ENCODE assay signal across 1 cellular context in genomic region chr15:101501703-101502373, GRCh38.
A peak's percentile ranks its signal among the peaks of the same experiment; 100 is the strongest.
TF ChIP-seq lines count a peak whose summit lies in the region.

No MANE protein-coding gene starts in this region.

TF ChIP-seq in HepG2, 621 proteins besides CTCF, POLR2A, EP300 and RAD21 (continued from another document and continues in another):
- TF ChIP-seq, protein P1, sequence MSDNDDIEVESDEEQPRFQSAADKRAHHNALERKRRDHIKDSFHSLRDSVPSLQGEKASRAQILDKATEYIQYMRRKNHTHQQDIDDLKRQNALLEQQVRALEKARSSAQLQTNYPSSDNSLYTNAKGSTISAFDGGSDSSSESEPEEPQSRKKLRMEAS (IDR thresholded peaks at IDR 0.05): no peak; the same call in 1 of the 2 replicates
- no peak for TF ChIP-seq AKAP8 (CRISPR knock-in tag; IDR thresholded peaks at IDR 0.05)
- TF ChIP-seq REPIN1 (CRISPR knock-in tag; IDR thresholded peaks at IDR 0.05; ENCODE audit: borderline replicate concordance, low read depth): peak; percentile 63; the same call in 1 of the 2 replicates
- no peak for TF ChIP-seq FOXK1 (CRISPR knock-in tag; IDR thresholded peaks at IDR 0.05; ENCODE audit: borderline replicate concordance, low read depth)
- no peak for TF ChIP-seq RARA (CRISPR knock-in tag; IDR thresholded peaks at IDR 0.05)
- TF ChIP-seq, protein P2, sequence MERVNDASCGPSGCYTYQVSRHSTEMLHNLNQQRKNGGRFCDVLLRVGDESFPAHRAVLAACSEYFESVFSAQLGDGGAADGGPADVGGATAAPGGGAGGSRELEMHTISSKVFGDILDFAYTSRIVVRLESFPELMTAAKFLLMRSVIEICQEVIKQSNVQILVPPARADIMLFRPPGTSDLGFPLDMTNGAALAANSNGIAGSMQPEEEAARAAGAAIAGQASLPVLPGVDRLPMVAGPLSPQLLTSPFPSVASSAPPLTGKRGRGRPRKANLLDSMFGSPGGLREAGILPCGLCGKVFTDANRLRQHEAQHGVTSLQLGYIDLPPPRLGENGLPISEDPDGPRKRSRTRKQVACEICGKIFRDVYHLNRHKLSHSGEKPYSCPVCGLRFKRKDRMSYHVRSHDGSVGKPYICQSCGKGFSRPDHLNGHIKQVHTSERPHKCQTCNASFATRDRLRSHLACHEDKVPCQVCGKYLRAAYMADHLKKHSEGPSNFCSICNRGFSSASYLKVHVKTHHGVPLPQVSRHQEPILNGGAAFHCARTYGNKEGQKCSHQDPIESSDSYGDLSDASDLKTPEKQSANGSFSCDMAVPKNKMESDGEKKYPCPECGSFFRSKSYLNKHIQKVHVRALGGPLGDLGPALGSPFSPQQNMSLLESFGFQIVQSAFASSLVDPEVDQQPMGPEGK (CRISPR knock-in tag; IDR thresholded peaks at IDR 0.05): peak; percentile 81
- no peak for TF ChIP-seq NR2F6 (IDR thresholded peaks at IDR 0.05)
- no peak; the same call in 1 of the 2 replicates for TF ChIP-seq NR2F6 (CRISPR knock-in tag; IDR thresholded peaks at IDR 0.05)
- no peak for TF ChIP-seq ZNF317 (CRISPR knock-in tag; IDR thresholded peaks at IDR 0.05)
- TF ChIP-seq TARDBP (CRISPR knock-in tag; IDR thresholded peaks at IDR 0.05): no peak; the same call in 1 of the 2 replicates
- 0 out of 2 replicates have a peak, but pooled peaks have one; percentile 51 for TF ChIP-seq KAT7 (CRISPR knock-in tag; IDR thresholded peaks at IDR 0.05; ENCODE audit: borderline replicate concordance)
- TF ChIP-seq MTA3 (CRISPR knock-in tag; IDR thresholded peaks at IDR 0.05): no peak
- TF ChIP-seq ZNF512B (CRISPR knock-in tag; IDR thresholded peaks at IDR 0.05; ENCODE audit: borderline replicate concordance): 0 out of 2 replicates have a peak, but pooled peaks have one; percentile 5
- peak; percentile 32; the same call in 1 of the 2 replicates for TF ChIP-seq KMT2A (CRISPR knock-in tag; IDR thresholded peaks at IDR 0.05)
- TF ChIP-seq ZNF674 (CRISPR knock-in tag; IDR thresholded peaks at IDR 0.05; ENCODE audit: low read depth): no peak
- TF ChIP-seq NFYB (CRISPR knock-in tag; IDR thresholded peaks at IDR 0.05): no peak
- TF ChIP-seq, protein P3, sequence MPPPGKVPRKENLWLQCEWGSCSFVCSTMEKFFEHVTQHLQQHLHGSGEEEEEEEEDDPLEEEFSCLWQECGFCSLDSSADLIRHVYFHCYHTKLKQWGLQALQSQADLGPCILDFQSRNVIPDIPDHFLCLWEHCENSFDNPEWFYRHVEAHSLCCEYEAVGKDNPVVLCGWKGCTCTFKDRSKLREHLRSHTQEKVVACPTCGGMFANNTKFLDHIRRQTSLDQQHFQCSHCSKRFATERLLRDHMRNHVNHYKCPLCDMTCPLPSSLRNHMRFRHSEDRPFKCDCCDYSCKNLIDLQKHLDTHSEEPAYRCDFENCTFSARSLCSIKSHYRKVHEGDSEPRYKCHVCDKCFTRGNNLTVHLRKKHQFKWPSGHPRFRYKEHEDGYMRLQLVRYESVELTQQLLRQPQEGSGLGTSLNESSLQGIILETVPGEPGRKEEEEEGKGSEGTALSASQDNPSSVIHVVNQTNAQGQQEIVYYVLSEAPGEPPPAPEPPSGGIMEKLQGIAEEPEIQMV (CRISPR knock-in tag; IDR thresholded peaks at IDR 0.05; ENCODE audit: low read depth): 0 out of 2 replicates have a peak, but pooled peaks have one; percentile 40
- no peak for TF ChIP-seq HMG20B (CRISPR knock-in tag; conservative IDR thresholded peaks at IDR 0.05)
- peak; percentile 63; the same call in 1 of the 2 replicates for TF ChIP-seq SALL2 (CRISPR knock-in tag; IDR thresholded peaks at IDR 0.05)
- TF ChIP-seq, protein P4, sequence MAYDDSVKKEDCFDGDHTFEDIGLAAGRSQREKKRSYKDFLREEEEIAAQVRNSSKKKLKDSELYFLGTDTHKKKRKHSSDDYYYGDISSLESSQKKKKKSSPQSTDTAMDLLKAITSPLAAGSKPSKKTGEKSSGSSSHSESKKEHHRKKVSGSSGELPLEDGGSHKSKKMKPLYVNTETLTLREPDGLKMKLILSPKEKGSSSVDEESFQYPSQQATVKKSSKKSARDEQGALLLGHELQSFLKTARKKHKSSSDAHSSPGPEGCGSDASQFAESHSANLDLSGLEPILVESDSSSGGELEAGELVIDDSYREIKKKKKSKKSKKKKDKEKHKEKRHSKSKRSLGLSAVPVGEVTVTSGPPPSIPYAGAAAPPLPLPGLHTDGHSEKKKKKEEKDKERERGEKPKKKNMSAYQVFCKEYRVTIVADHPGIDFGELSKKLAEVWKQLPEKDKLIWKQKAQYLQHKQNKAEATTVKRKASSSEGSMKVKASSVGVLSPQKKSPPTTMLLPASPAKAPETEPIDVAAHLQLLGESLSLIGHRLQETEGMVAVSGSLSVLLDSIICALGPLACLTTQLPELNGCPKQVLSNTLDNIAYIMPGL (CRISPR knock-in tag; IDR thresholded peaks at IDR 0.05; ENCODE audit: borderline replicate concordance in 1 of 2, low read depth in 1 of 2): peak; percentile 77 to 86; a peak in 3 of 4 replicates
- TF ChIP-seq, protein P5, sequence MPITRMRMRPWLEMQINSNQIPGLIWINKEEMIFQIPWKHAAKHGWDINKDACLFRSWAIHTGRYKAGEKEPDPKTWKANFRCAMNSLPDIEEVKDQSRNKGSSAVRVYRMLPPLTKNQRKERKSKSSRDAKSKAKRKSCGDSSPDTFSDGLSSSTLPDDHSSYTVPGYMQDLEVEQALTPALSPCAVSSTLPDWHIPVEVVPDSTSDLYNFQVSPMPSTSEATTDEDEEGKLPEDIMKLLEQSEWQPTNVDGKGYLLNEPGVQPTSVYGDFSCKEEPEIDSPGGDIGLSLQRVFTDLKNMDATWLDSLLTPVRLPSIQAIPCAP (CRISPR knock-in tag; IDR thresholded peaks at IDR 0.05; ENCODE audit: low read depth): no peak
- no peak for TF ChIP-seq ZNF747 (CRISPR knock-in tag; IDR thresholded peaks at IDR 0.05; ENCODE audit: borderline replicate concordance)
- TF ChIP-seq HNF4G (IDR thresholded peaks at IDR 0.05; ENCODE audit: borderline replicate concordance, low read depth, low read length): no peak
- TF ChIP-seq HNF4G (CRISPR knock-in tag; IDR thresholded peaks at IDR 0.05; ENCODE audit: borderline replicate concordance, low read depth): no peak
- TF ChIP-seq MED1 (CRISPR knock-in tag; IDR thresholded peaks at IDR 0.05): peak; percentile 29; the same call in 1 of the 2 replicates
- TF ChIP-seq MYPOP (CRISPR knock-in tag; IDR thresholded peaks at IDR 0.05): no peak
- no peak for TF ChIP-seq PPARG (CRISPR knock-in tag; conservative IDR thresholded peaks at IDR 0.05)
- TF ChIP-seq CENPX (CRISPR knock-in tag; IDR thresholded peaks at IDR 0.05): no peak
- no peak for TF ChIP-seq TMF1 (CRISPR knock-in tag; IDR thresholded peaks at IDR 0.05; ENCODE audit: low read depth)
- TF ChIP-seq PRDM15 (CRISPR knock-in tag; IDR thresholded peaks at IDR 0.05): no peak
- 0 out of 2 replicates have a peak, but pooled peaks have one; percentile 57 for TF ChIP-seq ZNF556 (CRISPR knock-in tag; IDR thresholded peaks at IDR 0.05; ENCODE audit: borderline replicate concordance)
- TF ChIP-seq SOX6 (IDR thresholded peaks at IDR 0.05): no peak
- no peak; the same call in 1 of the 2 replicates for TF ChIP-seq SOX6 (CRISPR knock-in tag; IDR thresholded peaks at IDR 0.05)
- no peak for TF ChIP-seq RARG (CRISPR knock-in tag; IDR thresholded peaks at IDR 0.05; ENCODE audit: low read depth)
- no peak for TF ChIP-seq KDM1A (CRISPR knock-in tag; IDR thresholded peaks at IDR 0.05)
- no peak for TF ChIP-seq LCORL (IDR thresholded peaks at IDR 0.05)
- TF ChIP-seq LCORL (CRISPR knock-in tag; IDR thresholded peaks at IDR 0.05): 0 out of 2 replicates have a peak, but pooled peaks have one; percentile 27
- TF ChIP-seq XBP1 (CRISPR knock-in tag; IDR thresholded peaks at IDR 0.05): no peak
- TF ChIP-seq RXRA (CRISPR knock-in tag; IDR thresholded peaks at IDR 0.05): peak; percentile 56; the same call in 1 of the 2 replicates
- no peak for TF ChIP-seq KDM3A (CRISPR knock-in tag; IDR thresholded peaks at IDR 0.05; ENCODE audit: low read depth)
- TF ChIP-seq FLYWCH1 (CRISPR knock-in tag; IDR thresholded peaks at IDR 0.05): no peak
- TF ChIP-seq ZFP82 (CRISPR knock-in tag; IDR thresholded peaks at IDR 0.05; ENCODE audit: borderline replicate concordance): no peak
- TF ChIP-seq IKZF4 (CRISPR knock-in tag; IDR thresholded peaks at IDR 0.05; ENCODE audit: borderline replicate concordance, low read depth, not compliant biosample characterization): no peak
- TF ChIP-seq ERF (CRISPR knock-in tag; IDR thresholded peaks at IDR 0.05): peak; percentile 57
- 0 out of 2 replicates have a peak, but pooled peaks have one; percentile 33 for TF ChIP-seq ZNF160 (CRISPR knock-in tag; IDR thresholded peaks at IDR 0.05)
- no peak for TF ChIP-seq ZNF256 (CRISPR knock-in tag; conservative IDR thresholded peaks at IDR 0.05)
- TF ChIP-seq HNF1B (CRISPR knock-in tag; IDR thresholded peaks at IDR 0.05): 0 out of 2 replicates have a peak, but pooled peaks have one; percentile 21
- TF ChIP-seq SP1 (IDR thresholded peaks at IDR 0.05): no peak
- TF ChIP-seq SP1 (CRISPR knock-in tag; IDR thresholded peaks at IDR 0.05): no peak
- TF ChIP-seq ZNF549 (CRISPR knock-in tag; IDR thresholded peaks at IDR 0.05): no peak
- peak; percentile 72 for TF ChIP-seq ZBTB38 (CRISPR knock-in tag; IDR thresholded peaks at IDR 0.05)
- TF ChIP-seq MYNN (CRISPR knock-in tag; IDR thresholded peaks at IDR 0.05; ENCODE audit: low read depth): no peak
- TF ChIP-seq SYNCRIP (IDR thresholded peaks at IDR 0.05; ENCODE audit: insufficient read depth, low read depth, low read length): no peak
- TF ChIP-seq ZNF264 (CRISPR knock-in tag; IDR thresholded peaks at IDR 0.05): 0 out of 2 replicates have a peak, but pooled peaks have one; percentile 20
